ENCODE assay signal across 9 cellular contexts in the genomic region with DNA sequence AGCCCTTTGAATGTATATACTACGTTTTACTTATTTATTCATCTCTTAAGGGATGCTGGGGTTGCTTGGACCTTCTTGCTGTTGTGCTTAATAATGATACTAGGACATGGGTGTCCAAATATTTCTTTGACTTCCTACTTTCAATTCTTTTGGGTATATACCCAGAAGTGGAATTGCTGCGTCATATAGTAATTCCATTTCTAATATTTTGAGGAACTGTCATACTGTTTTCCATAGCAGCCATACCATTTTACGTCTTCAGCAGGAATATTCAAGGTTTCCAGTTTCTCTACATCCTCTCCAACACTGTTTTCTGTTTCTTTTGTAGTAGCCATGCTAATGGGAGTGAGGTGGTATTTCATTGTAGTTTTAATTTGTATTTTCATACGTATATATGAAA. TPM values are rescaled to one million over a fixed set of nuclear protein-coding genes. Genes with fewer than 3 reads are reported as not detected.
DNase-seq lines count a peak whose midpoint lies in the region; ATAC-seq and TF ChIP-seq lines count a peak whose summit lies in the region.
"Had no signal": no experiment of that assay in that cellular context is flagged by ENCODE, and none has a peak within 500 bp of the region (broad histone marks: within the 10 kb centered on the region; RNA-seq: fewer than 3 reads in every experiment).

No MANE protein-coding gene starts in this region.

- H3K9me3 ChIP-seq in transverse colon: no peaks in the 10 kb centered on the region

- H3K36me3 ChIP-seq in transverse colon: no peaks in the 10 kb centered on the region

- H3K9me3 Mint-ChIP-seq in activated naive CD4-positive, alpha-beta T cell treated with anti-CD3 and anti-CD28 coated beads, Interleukin-2, amount 10 ng/mL, durations not matched to agents 7 days and 5 days: peaks cover 4% of the 10 kb centered on the region

- no peak for TF ChIP-seq EP300 in transverse colon (IDR thresholded peaks at IDR 0.05; ENCODE audit: low read depth)

- ATAC-seq in HG03575 (IDR thresholded peaks at IDR 0.05; ENCODE audit: extremely low read depth, insufficient number of reproducible peaks, low FRiP score, unreplicated experiment) (peak; percentile 15), GM18520 (IDR thresholded peaks at IDR 0.05; ENCODE audit: unreplicated experiment) (no peak)

- TF ChIP-seq CTCF in epithelial cell of proximal tubule (conservative IDR thresholded peaks at IDR 0.05; ENCODE audit: low read depth, low read length): no peak
- no peak for TF ChIP-seq CTCF in transverse colon (IDR thresholded peaks at IDR 0.05)

- H3K27me3 ChIP-seq in transverse colon: no peaks in the 10 kb centered on the region

- peak overlapping the region; percentile 10 to 65 (median 29) for H3K27ac ChIP-seq in transverse colon

- intact Hi-C loops in transverse colon (cut with DNase I; ENCODE audit: low total_unique reads): no loop called here

- CTCF ChIA-PET in activated naive CD4-positive, alpha-beta T cell treated with anti-CD3 and anti-CD28 coated beads, Interleukin-2, amount 10 ng/mL, durations not matched to agents 7 days and 5 days (lab: Charles Lee): no interaction called here

- peak overlapping the region; percentile 11 for H3K27ac Mint-ChIP-seq in activated naive CD4-positive, alpha-beta T cell treated with anti-CD3 and anti-CD28 coated beads, Interleukin-2, amount 10 ng/mL, durations not matched to agents 7 days and 5 days

- peak overlapping the region; percentile 2 for H3K4me3 ChIP-seq in epithelial cell of proximal tubule (ENCODE audit: low read depth, low read length)
- no peak overlapping the region for H3K4me3 ChIP-seq in transverse colon

- DNase-seq in activated naive CD4-positive, alpha-beta T cell treated with anti-CD3 and anti-CD28 coated beads, Interleukin-2, amount 10 ng/mL, durations not matched to agents 7 days and 5 days: no peak
- no peak for DNase-seq in activated naive CD4-positive, alpha-beta T cell treated with Interleukin-2 at 50 U/mL for 16 hours
- DNase-seq in epithelial cell of proximal tubule (ENCODE audit: low read depth) (no peak), transverse colon (no peak), NCI-H2227 treated with DMSO at 0.1 percent for 48 hours (lab: John Stamatoyannopoulos, UW) (no peak)
- no peak for DNase-seq in stimulated activated CD4-positive, alpha-beta T cell treated with anti-CD3 and anti-CD28 coated beads, Interleukin-4, amount 100 ng/mL, for 24 hours

- peaks cover 9 to 41% (median 16%) of the 10 kb centered on the region in 4 donors for H3K4me1 ChIP-seq in transverse colon

- H3K4me3 Mint-ChIP-seq in activated naive CD4-positive, alpha-beta T cell treated with anti-CD3 and anti-CD28 coated beads, Interleukin-2, amount 10 ng/mL, durations not matched to agents 7 days and 5 days: no peak overlapping the region

- H3K27me3 Mint-ChIP-seq in activated naive CD4-positive, alpha-beta T cell treated with anti-CD3 and anti-CD28 coated beads, Interleukin-2, amount 10 ng/mL, durations not matched to agents 7 days and 5 days: no peaks in the 10 kb centered on the region

- peaks cover 33% of the 10 kb centered on the region for H3K36me3 Mint-ChIP-seq in activated naive CD4-positive, alpha-beta T cell treated with anti-CD3 and anti-CD28 coated beads, Interleukin-2, amount 10 ng/mL, durations not matched to agents 7 days and 5 days

- peaks cover 46% of the 10 kb centered on the region for H3K4me1 Mint-ChIP-seq in activated naive CD4-positive, alpha-beta T cell treated with anti-CD3 and anti-CD28 coated beads, Interleukin-2, amount 10 ng/mL, durations not matched to agents 7 days and 5 days

- TF ChIP-seq POLR2A in transverse colon (IDR thresholded peaks at IDR 0.05): no peak

- in situ Hi-C loops in transverse colon (cut with MboI; ENCODE audit: low pct_ligation_motif_present in 1 of 4, low pct_unique_long_range_greater_than_20kb in 1 of 4, low sequenced_read_pairs in 3 of 4): no loop called here

- 84 to 86% methylated on average over 4 of the region's 4 CpGs for WGBS in transverse colon (ENCODE audit: low coverage in 1 of 2), 2 donors

RNA-seq across cellular contexts. Expression of gene KAT2B, which starts 21.1 kb away (rescaled TPM):
- 3.6 and 5.1 TPM in 2 replicates for total RNA-seq in epithelial cell of proximal tubule
- total RNA-seq in transverse colon: 10 to 100 TPM; 21.3 to 35.5 (median 30.2) TPM

RNA-seq across cellular contexts. Expression of gene PP2D1, which starts 49.3 kb away (rescaled TPM):
- total RNA-seq in epithelial cell of proximal tubule (not detected in 2 replicates), transverse colon (not detected)
- total RNA-seq: SK-MEL-5 had no signal
